In genomic region chr16:11976850-11977205, GRCh38 we compare ENCODE assay signal across 8 cellular contexts. TPM values are rescaled to one million over a fixed set of nuclear protein-coding genes. Genes with fewer than 3 reads are reported as not detected.
DNase-seq lines count a peak whose midpoint lies in the region; ATAC-seq, FAIRE-seq and TF ChIP-seq lines count a peak whose summit lies in the region.

No MANE protein-coding gene starts in this region.

- TF ChIP-seq POLR2A in A549 (IDR thresholded peaks at IDR 0.05; ENCODE audit: low read length) = no peak
- no peak for TF ChIP-seq POLR2A in stomach (IDR thresholded peaks at IDR 0.05)

- H3K4me3 Mint-ChIP-seq in GM23338 = peak overlapping the region; percentile 97
- H3K4me3 Mint-ChIP-seq in activated T-helper 1 cell treated with anti-CD3 and anti-CD28 coated beads, Interleukin-12 subunit alpha, Interleukin-12 subunit beta, Interleukin-2, Interleukin-4 antibody, amounts not matched to agents 30 ng/mL and 10 ng/mL and 1 ng/mL, durations not matched to agents 14 hours and 24 hours and 36 hours = peak overlapping the region; percentile 96

- CTCF ChIA-PET in A549 (lab: Yijun Ruan, JAX) = interaction anchor here (0.7 to 3.4 kb wide), 3 partner anchors 28 to 118 kb away, joined by 3 to 22 read pairs (median 3); no protein-coding TSS in a partner anchor

- H3K9ac ChIP-seq in iPS-18a (ENCODE audit: low read length) = peak overlapping the region; percentile 62

- TF ChIP-seq RAD21 in A549 (conservative IDR thresholded peaks at IDR 0.05 in 1 of 2, IDR thresholded peaks at IDR 0.05 in 1 of 2) = no peak

- peaks cover 21% of the 10 kb centered on the region for H3K4me1 Mint-ChIP-seq in GM23338
- H3K4me1 Mint-ChIP-seq in activated T-helper 1 cell treated with anti-CD3 and anti-CD28 coated beads, Interleukin-12 subunit alpha, Interleukin-12 subunit beta, Interleukin-2, Interleukin-4 antibody, amounts not matched to agents 30 ng/mL and 10 ng/mL and 1 ng/mL, durations not matched to agents 14 hours and 24 hours and 36 hours (ENCODE audit: low read depth) = peaks cover 30% of the 10 kb centered on the region

- no peaks in the 10 kb centered on the region for H3K9me3 ChIP-seq in A549
- no peaks in the 10 kb centered on the region for H3K9me3 ChIP-seq in iPS-18a (ENCODE audit: control insufficient read depth, low read depth, low read length)
- no peaks in the 10 kb centered on the region for H3K9me3 ChIP-seq in stomach

- H4K20me1 ChIP-seq in GM23338 (replicated peaks; ENCODE audit: insufficient read depth) = no peaks in the 10 kb centered on the region

- H3K4me1 ChIP-seq in A549 = peaks cover 8% of the 10 kb centered on the region
- peaks cover 6% of the 10 kb centered on the region for H3K4me1 ChIP-seq in GM23338 (ENCODE audit: insufficient read depth)
- peaks cover 5% of the 10 kb centered on the region for H3K4me1 ChIP-seq in iPS-18a (ENCODE audit: control insufficient read depth, low read depth, low read length)
- peaks cover 6 to 26% (median 23%) of the 10 kb centered on the region in 4 donors for H3K4me1 ChIP-seq in stomach

- ATAC-seq in A549 (peak in 1 of 2 experiments; percentile 11; a peak in 5 of 6 replicates), GM23338 (peak; percentile 31), GM18858 (IDR thresholded peaks at IDR 0.05; ENCODE audit: unreplicated experiment) (no peak), GM19463 (IDR thresholded peaks at IDR 0.05; ENCODE audit: unreplicated experiment) (no peak), GM21619 (IDR thresholded peaks at IDR 0.05; ENCODE audit: unreplicated experiment) (no peak)

- no peak for FAIRE-seq in A549 (lab: Jason Lieb, UNC)

- peak overlapping the region; percentile 90 for H3K4me2 ChIP-seq in A549
- peak overlapping the region; percentile 97 for H3K4me2 ChIP-seq in GM23338

- H3K4me3 ChIP-seq in A549 (peak overlapping the region; percentile 76), GM23338 (peak overlapping the region; percentile 98), iPS-18a (ENCODE audit: low read length) (peak overlapping the region; percentile 98), stomach (peak overlapping the region; percentile 85 to 96 (median 90))

- DNase-seq in A549 (ENCODE audit: low read depth in 1 of 2, low spot score in 1 of 2) = no peak
- peak; percentile 43 for DNase-seq in GM23338 (ENCODE audit: low spot score)
- no peak for DNase-seq in activated T-helper 1 cell treated with anti-CD3 and anti-CD28 coated beads, Interleukin-12 subunit alpha, Interleukin-12 subunit beta, Interleukin-2, Interleukin-4 antibody, amounts not matched to agents 30 ng/mL and 10 ng/mL and 1 ng/mL, durations not matched to agents 14 hours and 24 hours and 36 hours (ENCODE audit: low spot score)
- DNase-seq in stomach = no peak

- no peak for TF ChIP-seq EP300 in A549 (IDR thresholded peaks at IDR 0.05)
- no peak for TF ChIP-seq EP300 in stomach (IDR thresholded peaks at IDR 0.05)

- H3K79me2 ChIP-seq in GM23338 (replicated peaks; ENCODE audit: insufficient read depth) = peaks cover 14% of the 10 kb centered on the region

- no peak overlapping the region for H3K27ac Mint-ChIP-seq in GM23338
- peak overlapping the region; percentile 84 for H3K27ac Mint-ChIP-seq in activated T-helper 1 cell treated with anti-CD3 and anti-CD28 coated beads, Interleukin-12 subunit alpha, Interleukin-12 subunit beta, Interleukin-2, Interleukin-4 antibody, amounts not matched to agents 30 ng/mL and 10 ng/mL and 1 ng/mL, durations not matched to agents 14 hours and 24 hours and 36 hours

- H3K36me3 Mint-ChIP-seq in GM23338 (ENCODE audit: low read depth) = no peaks in the 10 kb centered on the region; the same call in 1 of the 3 replicates
- H3K36me3 Mint-ChIP-seq in activated T-helper 1 cell treated with anti-CD3 and anti-CD28 coated beads, Interleukin-12 subunit alpha, Interleukin-12 subunit beta, Interleukin-2, Interleukin-4 antibody, amounts not matched to agents 30 ng/mL and 10 ng/mL and 1 ng/mL, durations not matched to agents 14 hours and 24 hours and 36 hours (ENCODE audit: low read depth) = peaks cover 5% of the 10 kb centered on the region

- WGBS in A549 (ENCODE audit: missing lambda C conversion rate) = 2% methylated on average over 7 of the region's 19 CpGs
- WGBS in stomach, 5 donors = 0 to 2% (median 0%) methylated on average over 5 to 19 of the region's 19 CpGs

- POLR2A ChIA-PET in A549 (lab: Yijun Ruan, JAX) = interaction anchor here (0.5 to 2.1 kb wide), 22 partner anchors 9 to 359 kb away, joined by 3 to 21 read pairs (median 4); partner anchors contain the start of gene GSPT1

- intact Hi-C loops in activated T-helper 1 cell treated with anti-CD3 and anti-CD28 coated beads, Interleukin-12 subunit alpha, Interleukin-12 subunit beta, Interleukin-2, Interleukin-4 antibody, amounts not matched to agents 30 ng/mL and 10 ng/mL and 1 ng/mL, durations not matched to agents 14 hours and 24 hours and 36 hours (cut with micrococcal nuclease) = loop anchor here (1.0 to 10.0 kb wide), 7 partner anchors 61 to 1032 kb away; partner anchors contain the start of genes CLEC16A, DEXI and RSL1D1
- intact Hi-C loops in stomach (cut with DNase I; ENCODE audit: low total_unique reads) = loop anchor here (10.0 kb wide), 1 partner anchor 88 kb away; no protein-coding TSS in a partner anchor

- peak overlapping the region; percentile 77 to 95 for H3K27ac ChIP-seq in A549
- no peak overlapping the region for H3K27ac ChIP-seq in GM23338 (ENCODE audit: low read depth)
- H3K27ac ChIP-seq in iPS-18a (ENCODE audit: low read length) = no peak overlapping the region
- peak overlapping the region; percentile 52 to 91 (median 86) for H3K27ac ChIP-seq in stomach

- no peaks in the 10 kb centered on the region for H3K9me2 ChIP-seq in GM23338 (ENCODE audit: insufficient read depth)

- no peaks in the 10 kb centered on the region for H3K36me3 ChIP-seq in GM23338 (ENCODE audit: insufficient read depth)
- H3K36me3 ChIP-seq in iPS-18a (ENCODE audit: control insufficient read depth, low read depth, low read length) = no peaks in the 10 kb centered on the region
- H3K36me3 ChIP-seq in stomach = peaks cover 0 to 22% (median 8%) of the 10 kb centered on the region in 4 donors

- H2AFZ ChIP-seq in GM23338 = peak overlapping the region; percentile 96

- H3K9me3 Mint-ChIP-seq in GM23338 = peaks cover 3% of the 10 kb centered on the region; the same call in 1 of the 3 replicates
- no peaks in the 10 kb centered on the region for H3K9me3 Mint-ChIP-seq in activated T-helper 1 cell treated with anti-CD3 and anti-CD28 coated beads, Interleukin-12 subunit alpha, Interleukin-12 subunit beta, Interleukin-2, Interleukin-4 antibody, amounts not matched to agents 30 ng/mL and 10 ng/mL and 1 ng/mL, durations not matched to agents 14 hours and 24 hours and 36 hours

- H3K27me3 Mint-ChIP-seq in GM23338 (ENCODE audit: insufficient read depth, low read depth, poor library complexity) = peaks cover 10% of the 10 kb centered on the region
- H3K27me3 Mint-ChIP-seq in activated T-helper 1 cell treated with anti-CD3 and anti-CD28 coated beads, Interleukin-12 subunit alpha, Interleukin-12 subunit beta, Interleukin-2, Interleukin-4 antibody, amounts not matched to agents 30 ng/mL and 10 ng/mL and 1 ng/mL, durations not matched to agents 14 hours and 24 hours and 36 hours (ENCODE audit: insufficient read depth) = peaks cover 2% of the 10 kb centered on the region

- no peak for TF ChIP-seq CTCF in A549 (IDR thresholded peaks at IDR 0.05)
- TF ChIP-seq CTCF in GM23338 (conservative IDR thresholded peaks at IDR 0.05; ENCODE audit: low read depth in 2 of 2) = no peak
- no peak for TF ChIP-seq CTCF in stomach (IDR thresholded peaks at IDR 0.05)

- 0 out of 2 replicates have a peak, but pooled peaks cover 2% of the 10 kb centered on the region for H3F3A ChIP-seq in GM23338 (replicated peaks; ENCODE audit: low read depth)

- H3K27me3 ChIP-seq in GM23338 (ENCODE audit: insufficient read depth) (no peaks in the 10 kb centered on the region), iPS-18a (ENCODE audit: control insufficient read depth, insufficient read depth, low read length) (no peaks in the 10 kb centered on the region), stomach (no peaks in the 10 kb centered on the region)

RNA-seq across cellular contexts. Expression of gene SNX29, which starts 0.3 kb away (rescaled TPM):
- 4.3 and 4.6 TPM in 2 replicates for polyA plus RNA-seq in A549 (2011; rRNA removed)
- polyA plus RNA-seq in A549 (2012; cell fraction: cytosol; rRNA removed) = 1.8 and 2.4 TPM in 2 replicates
- 2.4 and 2.6 TPM in 2 replicates for polyA plus RNA-seq in A549 (2012; cell fraction: nucleus; rRNA removed)
- polyA plus RNA-seq in A549 (2017; fragmentation: RNase III; extraction: RNeasy Plus Mini Kit Qiagen cat#74134 plus additional on column Dnase treatment) = 2.4 to 2.8 TPM (median 2.5 TPM) in 3 replicates
- polyA minus RNA-seq in A549 (2011; rRNA and poly(A)+ RNA removed) = 25.7 and 33.7 TPM in 2 replicates
- total RNA-seq in GM23338 (2014; rRNA removed; shearing (Covaris generic)) = 4.3 and 9.0 TPM in 2 replicates
- 12.9 and 13.2 TPM in 2 replicates for polyA plus RNA-seq in GM23338 (2016; fragmentation: Nextera tagmentation; extraction: Ambion mirVana)
- total RNA-seq in activated T-helper 1 cell treated with anti-CD3 and anti-CD28 coated beads, Interleukin-12 subunit alpha, Interleukin-12 subunit beta, Interleukin-2, Interleukin-4 antibody, amounts not matched to agents 30 ng/mL and 10 ng/mL and 1 ng/mL, durations not matched to agents 14 hours and 24 hours and 36 hours = 9.8 and 15.0 TPM in 2 replicates
- total RNA-seq in stomach = 10 to 100 TPM; 17.1 to 37.5 (median 18.9) TPM
- polyA plus RNA-seq in stomach = 1 to 10 TPM; 3.0 to 4.7 (median 3.7) TPM

RNA-seq across cellular contexts. Expression of gene TNFRSF17, which starts 11.8 kb away (rescaled TPM):
- polyA plus RNA-seq in A549 (2011; rRNA removed) (not detected in 2 replicates), A549 (2017; fragmentation: RNase III; extraction: RNeasy Plus Mini Kit Qiagen cat#74134 plus additional on column Dnase treatment) (not detected in 3 replicates), GM23338 (2016; fragmentation: Nextera tagmentation; extraction: Ambion mirVana) (0.37 TPM in 1 of 2 replicates, not detected in the other), stomach (1 to 10 TPM; 1.1 to 2.0 (median 1.6) TPM)
- not detected in 2 replicates for polyA plus RNA-seq in A549 (2012; cell fraction: cytosol; rRNA removed)
- not detected in 2 replicates for polyA plus RNA-seq in A549 (2012; cell fraction: nucleus; rRNA removed)
- not detected in 2 replicates for polyA minus RNA-seq in A549 (2011; rRNA and poly(A)+ RNA removed)
- not detected in 2 replicates for total RNA-seq in GM23338 (2014; rRNA removed; shearing (Covaris generic))
- not detected in 2 replicates for total RNA-seq in activated T-helper 1 cell treated with anti-CD3 and anti-CD28 coated beads, Interleukin-12 subunit alpha, Interleukin-12 subunit beta, Interleukin-2, Interleukin-4 antibody, amounts not matched to agents 30 ng/mL and 10 ng/mL and 1 ng/mL, durations not matched to agents 14 hours and 24 hours and 36 hours
- 1 to 10 TPM in 1 of 5 donors, not detected in 4; 7.4 TPM for total RNA-seq in stomach

RNA-seq across cellular contexts. Expression of gene NPIPB2, which starts 35.0 kb away (rescaled TPM):
- polyA plus RNA-seq in A549 (2011; rRNA removed) (6.6 and 16.4 TPM in 2 replicates), A549 (2017; fragmentation: RNase III; extraction: RNeasy Plus Mini Kit Qiagen cat#74134 plus additional on column Dnase treatment) (2.7 to 3.6 TPM (median 3.0 TPM) in 3 replicates), GM23338 (2016; fragmentation: Nextera tagmentation; extraction: Ambion mirVana) (1.0 and 1.5 TPM in 2 replicates), stomach (1 to 10 TPM; 1.8 to 8.1 (median 3.1) TPM)
- polyA plus RNA-seq in A549 (2012; cell fraction: cytosol; rRNA removed) = 7.5 and 11.8 TPM in 2 replicates
- 20.6 and 50.3 TPM in 2 replicates for polyA plus RNA-seq in A549 (2012; cell fraction: nucleus; rRNA removed)
- polyA minus RNA-seq in A549 (2011; rRNA and poly(A)+ RNA removed) = 4.7 and 7.0 TPM in 2 replicates
- 6.8 and 33.1 TPM in 2 replicates for total RNA-seq in GM23338 (2014; rRNA removed; shearing (Covaris generic))
- total RNA-seq in activated T-helper 1 cell treated with anti-CD3 and anti-CD28 coated beads, Interleukin-12 subunit alpha, Interleukin-12 subunit beta, Interleukin-2, Interleukin-4 antibody, amounts not matched to agents 30 ng/mL and 10 ng/mL and 1 ng/mL, durations not matched to agents 14 hours and 24 hours and 36 hours = 15.0 and 18.8 TPM in 2 replicates
- total RNA-seq in stomach = 10 to 100 TPM in 4 of 5 donors, 1 to 10 TPM in 1; 1.7 to 55.8 (median 29.4) TPM

Comparison
In these comparisons a context has a peak if more than half of its experiments do, and no peak if none do; other contexts are left out.
1. H3K27ac ChIP-seq: peak in A549 (2 of 2) and stomach (5 of 5); none in GM23338 (single experiment) and iPS-18a (single experiment).
2. Peak in every context shown above with its lines, with median percentiles within 50 percentile points of each other: H3K4me3 ChIP-seq.